In the genomic region with DNA sequence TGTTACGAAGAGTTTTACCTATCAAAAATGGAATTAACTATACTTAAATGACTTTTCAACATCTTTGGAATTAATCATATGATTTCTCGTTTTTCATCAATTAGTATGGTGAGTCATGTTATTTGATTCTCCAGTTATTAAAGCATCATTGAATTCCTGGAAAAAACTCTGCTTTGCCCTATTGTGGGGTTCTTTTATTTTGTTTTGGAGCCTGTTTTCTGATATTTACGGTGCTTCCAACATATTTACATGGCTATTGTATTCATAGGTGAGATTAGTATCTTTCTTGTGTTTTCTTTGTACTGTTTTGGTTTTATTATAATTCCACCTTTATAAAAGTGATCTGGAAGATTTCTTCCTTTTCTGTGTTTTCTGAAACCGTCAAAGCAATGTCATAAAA, we compare ENCODE assay signal across 8 cellular contexts.
"Had no signal": no experiment of that assay in that cellular context is flagged by ENCODE, and none has a peak within 500 bp of the region (broad histone marks: within the 10 kb centered on the region; RNA-seq: fewer than 3 reads in every experiment).

No MANE protein-coding gene starts in this region.

- DNase-seq: GDM1, GF-D8 had no signal

- H3K4me3 ChIP-seq: GM12878 had no signal

- ATAC-seq: GM12878 had no signal

- FAIRE-seq: G401.6, GM12878, GM12891, GM12892, GM18507, GM19239 had no signal
